ENCODE assay signal across 9 cellular contexts in the genomic region with DNA sequence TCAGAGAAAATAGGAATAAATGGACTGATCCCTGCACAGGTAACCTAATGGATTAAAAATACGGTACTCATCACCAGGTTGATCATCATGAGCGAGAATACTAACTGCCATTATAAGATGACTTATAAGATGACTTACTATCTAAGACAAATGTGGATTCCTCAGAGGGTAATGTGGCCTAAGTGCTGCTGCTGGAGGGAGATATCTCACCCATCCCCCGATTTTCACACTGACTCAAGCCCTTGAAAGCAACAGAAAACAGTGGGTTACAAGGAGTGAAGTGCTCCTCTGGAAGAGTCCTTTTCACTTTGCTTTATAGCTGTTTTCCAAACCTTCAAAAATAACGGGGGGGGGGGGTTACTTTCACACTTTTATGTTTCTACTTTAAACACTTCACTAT. TPM values are rescaled to one million over a fixed set of nuclear protein-coding genes. Genes with fewer than 3 reads are reported as not detected.
DNase-seq lines count a peak whose midpoint lies in the region; ATAC-seq and TF ChIP-seq lines count a peak whose summit lies in the region.
"Had no signal": no experiment of that assay in that cellular context is flagged by ENCODE, and none has a peak within 500 bp of the region (broad histone marks: within the 10 kb centered on the region; RNA-seq: fewer than 3 reads in every experiment).

No MANE protein-coding gene starts in this region.

- H3K27me3 ChIP-seq in cardiac muscle cell (no peaks in the 10 kb centered on the region), WERI-Rb-1 (ENCODE audit: insufficient read depth, low read depth, severe bottlenecking) (no peaks in the 10 kb centered on the region), tibial nerve (peaks cover 0 to 3% of the 10 kb centered on the region in 2 donors)

- TF ChIP-seq POLR2A in tibial nerve (IDR thresholded peaks at IDR 0.05) = no peak

- TF ChIP-seq EP300 in tibial nerve (IDR thresholded peaks at IDR 0.05) = no peak

- DNase-seq in cardiac muscle cell (ENCODE audit: low read depth in 1 of 2, low spot score in 1 of 2) (no peak), Right ventricle myocardium superior (no peak), WERI-Rb-1 (no peak), tibial nerve (ENCODE audit: low spot score in 2 of 2) (no peak), amniotic stem cell (lab: John Stamatoyannopoulos, UW) (no peak)

- H3K36me3 ChIP-seq in cardiac muscle cell (no peaks in the 10 kb centered on the region), WERI-Rb-1 (no peaks in the 10 kb centered on the region), tibial nerve (peaks cover 0 to 5% (median 0%) of the 10 kb centered on the region in 3 donors)

- H3K4me1 ChIP-seq in cardiac muscle cell (ENCODE audit: low read depth) (peaks cover 4% of the 10 kb centered on the region), tibial nerve (peaks cover 0 to 12% (median 5%) of the 10 kb centered on the region in 4 donors)

- H3K27ac ChIP-seq in cardiac muscle cell = peak overlapping the region; percentile 68
- H3K27ac ChIP-seq in WERI-Rb-1 = peak overlapping the region; percentile 76
- no peak overlapping the region for H3K27ac ChIP-seq in tibial nerve

- ATAC-seq in Right ventricle myocardium superior (ENCODE audit: poor library complexity) (no peak), GM21447 (IDR thresholded peaks at IDR 0.05; ENCODE audit: unreplicated experiment) (no peak), GM18861 (IDR thresholded peaks at IDR 0.05; ENCODE audit: unreplicated experiment) (no peak)

- no peak for TF ChIP-seq CTCF in cardiac muscle cell (IDR thresholded peaks at IDR 0.05; ENCODE audit: low read depth, low read length)
- TF ChIP-seq CTCF in WERI-Rb-1 (IDR thresholded peaks at IDR 0.05; ENCODE audit: low read depth, low read length) = no peak
- no peak for TF ChIP-seq CTCF in tibial nerve (IDR thresholded peaks at IDR 0.05)

- no peaks in the 10 kb centered on the region for H3K9me3 ChIP-seq in cardiac muscle cell (ENCODE audit: low read depth)
- H3K9me3 ChIP-seq in WERI-Rb-1 (ENCODE audit: severe bottlenecking) = no peaks in the 10 kb centered on the region
- H3K9me3 ChIP-seq in iPS-18c (ENCODE audit: control insufficient read depth, insufficient read depth, low read length) = no peaks in the 10 kb centered on the region
- H3K9me3 ChIP-seq in tibial nerve = no peaks in the 10 kb centered on the region

- WGBS in tibial nerve, 2 donors = 52 to 54% methylated on average over 4 of the region's 4 CpGs

- H3K4me3 ChIP-seq in cardiac muscle cell (peak overlapping the region; percentile 57), WERI-Rb-1 (ENCODE audit: low read depth, low read length) (peak overlapping the region; percentile 88), iPS-18c (ENCODE audit: insufficient read depth, low read depth, low read length) (peak overlapping the region; percentile 67; the same call in 1 of the 2 replicates), tibial nerve (peak overlapping the region; percentile 60 to 93 (median 74))

- intact Hi-C loops in Right ventricle myocardium superior (cut with DNase I) = loop anchor here (10.0 kb wide), 1 partner anchor 314 kb away; no protein-coding TSS in a partner anchor

RNA-seq across cellular contexts. Expression of gene TMEM218, which starts 0.9 kb away (rescaled TPM):
- total RNA-seq in cardiac muscle cell = 21.3 and 23.4 TPM in 2 replicates
- polyA plus RNA-seq in cardiac muscle cell = 26.8 and 33.8 TPM in 2 replicates
- 6.7 TPM for total RNA-seq in Right ventricle myocardium superior
- 10 to 100 TPM; 17.2 to 30.6 (median 20.7) TPM for total RNA-seq in tibial nerve

RNA-seq across cellular contexts. Expression of gene SLC37A2, which starts 47.4 kb away (rescaled TPM):
- total RNA-seq in cardiac muscle cell (0.04 and 1.0 TPM in 2 replicates), Right ventricle myocardium superior (3.8 TPM), tibial nerve (10 to 100 TPM in 1 of 4 donors, 1 to 10 TPM in 3; 3.9 to 11.4 (median 7.2) TPM)
- polyA plus RNA-seq in cardiac muscle cell = 0.22 and 0.98 TPM in 2 replicates

RNA-seq across cellular contexts. Expression of gene PKNOX2, which starts 54.0 kb away (rescaled TPM):
- 3.6 and 6.1 TPM in 2 replicates for total RNA-seq in cardiac muscle cell
- 2.1 and 5.8 TPM in 2 replicates for polyA plus RNA-seq in cardiac muscle cell
- total RNA-seq in Right ventricle myocardium superior = 5.8 TPM
- 1 to 10 TPM; 5.7 to 7.2 (median 6.4) TPM for total RNA-seq in tibial nerve
- total RNA-seq: pulmonary artery endothelial cell had no signal

Comparison
In these comparisons a context has a peak if more than half of its experiments do, and no peak if none do; other contexts are left out.
1. H3K27ac ChIP-seq: peak in cardiac muscle cell (single experiment) and WERI-Rb-1 (single experiment); none in tibial nerve (0 of 4).
2. Peak in every context shown above with its lines, with median percentiles within 50 percentile points of each other: H3K4me3 ChIP-seq.